ENCODE assay signal across 23 cellular contexts in genomic region chr2:233389601-233390125, GRCh38. TPM values are rescaled to one million over a fixed set of nuclear protein-coding genes. Genes with fewer than 3 reads are reported as not detected.
DNase-seq lines count a peak whose midpoint lies in the region; ATAC-seq, FAIRE-seq and TF ChIP-seq lines count a peak whose summit lies in the region.
"Had no signal": no experiment of that assay in that cellular context is flagged by ENCODE, and none has a peak within 500 bp of the region (broad histone marks: within the 10 kb centered on the region; RNA-seq: fewer than 3 reads in every experiment).

No MANE protein-coding gene starts in this region.

- 60% methylated on average over 1 of the region's 8 CpGs; no CpG with 5 or more reads in 1 of the 2 experiments for WGBS in IMR-90 (ENCODE audit: extremely low coverage in 2 of 2, insufficient read length in 1 of 2), 2 experiments
- WGBS in esophagus muscularis mucosa, result 84% methylated on average over 8 of the region's 8 CpGs

- dilution Hi-C loops in IMR-90 (cut with HindIII; ENCODE audit: low sequenced_read_pairs, unreplicated experiment), result no loop called here

- H3K9me1 ChIP-seq in IMR-90 (ENCODE audit: insufficient read depth, low read length), result peaks cover 9% of the 10 kb centered on the region

- H3K4me2 ChIP-seq in BLaER1 (no peak overlapping the region), IMR-90 (ENCODE audit: low read depth, low read length) (no peak overlapping the region)

- DNase-seq in IMR-90 (no peak), esophagus muscularis mucosa (ENCODE audit: extremely low spot score) (no peak), sciatic nerve (ENCODE audit: low spot score) (peak; percentile 32), HTR-8/SVneo (ENCODE audit: insufficient read length, low spot score) (no peak), kidney tubule cell (ENCODE audit: low spot score) (no peak), gastrocnemius medialis (no peak), DMS 273 (lab: John Stamatoyannopoulos, UW; ENCODE audit: unreplicated experiment) (no peak)
- DNase-seq: activated CD4-positive, alpha-beta T cell treated with anti-CD3 and anti-CD28 coated beads, Interleukin-2, amount 50 U/mL, for 1 hour; activated naive CD4-positive, alpha-beta T cell treated with anti-CD3 and anti-CD28 coated beads for 36 hours; GM23248; kidney; MM.1S; NCI-H1436 treated with DMSO at 0.1 percent for 48 hours; NCI-H2171 treated with DMSO at 0.1 percent for 48 hours; NCI-H748 treated with DMSO at 0.1 percent for 48 hours; PC-3; SHP77 treated with DMSO at 0.1 percent for 48 hours; stimulated activated CD8-positive, alpha-beta memory T cell treated with anti-CD3 and anti-CD28 coated beads, Interleukin-4, amount 100 ng/mL, for 48 hours had no signal

- H3K23ac ChIP-seq in IMR-90 (ENCODE audit: low read depth, low read length), result no peak overlapping the region

- H3K4me1 ChIP-seq in BLaER1, result peaks cover 87% of the 10 kb centered on the region
- peaks cover 24% of the 10 kb centered on the region for H3K4me1 ChIP-seq in IMR-90 (ENCODE audit: control insufficient read depth, insufficient read depth, low read length)
- H3K4me1 ChIP-seq in esophagus muscularis mucosa, result peaks cover 43 to 55% (median 47%) of the 10 kb centered on the region in 4 donors
- peaks cover 24 to 29% of the 10 kb centered on the region in 2 donors for H3K4me1 ChIP-seq in gastrocnemius medialis

- H3K4me3 ChIP-seq in BLaER1, result no peak overlapping the region
- H3K4me3 ChIP-seq in IMR-90 (ENCODE audit: insufficient read depth, low read depth, low read length), result no peak overlapping the region
- H3K4me3 ChIP-seq in esophagus muscularis mucosa, result no peak overlapping the region
- no peak overlapping the region for H3K4me3 ChIP-seq in gastrocnemius medialis
- H3K4me3 ChIP-seq: ascending aorta, gastroesophageal sphincter, GM12878, GM23248 had no signal

- TF ChIP-seq CTCF in IMR-90 (conservative IDR thresholded peaks at IDR 0.05; ENCODE audit: low read depth, low read length) (no peak), esophagus muscularis mucosa (IDR thresholded peaks at IDR 0.05) (no peak), gastrocnemius medialis (IDR thresholded peaks at IDR 0.05 in 4 of 5, conservative IDR thresholded peaks at IDR 0.05 in 1 of 5) (no peak)

- H2AK9ac ChIP-seq in IMR-90 (replicated peaks; ENCODE audit: low read depth, low read length, poor library complexity), result peak overlapping the region; percentile 52

- H2AK5ac ChIP-seq in IMR-90 (ENCODE audit: low read depth, low read length), result no peak overlapping the region

- no peak overlapping the region for H3K18ac ChIP-seq in IMR-90 (ENCODE audit: low read depth, low read length)

- FAIRE-seq in HTR-8/SVneo (lab: Jason Lieb, UNC), result no peak
- FAIRE-seq: GM12878, kidney had no signal

- TF ChIP-seq RAD21 in IMR-90 (IDR thresholded peaks at IDR 0.05; ENCODE audit: low read length), result no peak

- H3K27ac ChIP-seq in BLaER1 (peak overlapping the region; percentile 12; the same call in 1 of the 2 replicates), IMR-90 (ENCODE audit: insufficient read depth, low read length) (no peak overlapping the region), esophagus muscularis mucosa (replicated peaks in 1 of 4) (peak overlapping the region; percentile 81 to 89 (median 86)), gastrocnemius medialis (peak overlapping the region in 1 of 4 donors; percentile 56)
- H3K27ac ChIP-seq: GM23248, HL-60 had no signal

- no peak overlapping the region for H2AFZ ChIP-seq in IMR-90 (replicated peaks; ENCODE audit: low read length, poor library complexity)
- H2AFZ ChIP-seq: GM23248 had no signal

- no peak overlapping the region for H3K9ac ChIP-seq in BLaER1
- no peak overlapping the region for H3K9ac ChIP-seq in IMR-90 (ENCODE audit: low read depth, low read length)
- H3K9ac ChIP-seq: GM23248 had no signal

- H3K4ac ChIP-seq in IMR-90 (ENCODE audit: low read depth, low read length), result no peak overlapping the region

- no peak overlapping the region for H2BK20ac ChIP-seq in IMR-90 (ENCODE audit: low read depth, low read length)

- no peak for ATAC-seq in IMR-90 (ENCODE audit: low read depth)
- ATAC-seq in sciatic nerve, result no peak
- ATAC-seq in gastrocnemius medialis, result no peak
- ATAC-seq: gastroesophageal sphincter, GM12878, PC-3 had no signal

- no peak overlapping the region for H4K5ac ChIP-seq in IMR-90 (ENCODE audit: low read depth, low read length)

- H3K36me3 ChIP-seq in BLaER1 (peaks cover 82% of the 10 kb centered on the region), IMR-90 (ENCODE audit: control insufficient read depth, insufficient read depth, low read length) (peaks cover 4% of the 10 kb centered on the region; the same call in 1 of the 2 replicates), esophagus muscularis mucosa (peaks cover 0 to 8% (median 3%) of the 10 kb centered on the region in 4 donors), gastrocnemius medialis (peaks cover 0 to 17% of the 10 kb centered on the region in 2 donors)
- H3K36me3 ChIP-seq: ascending aorta had no signal

- no peak overlapping the region for H2BK15ac ChIP-seq in IMR-90 (ENCODE audit: low read depth, low read length)

- intact Hi-C loops in IMR-90 (cut with micrococcal nuclease), result no loop called here
- intact Hi-C loops in esophagus muscularis mucosa (cut with DNase I), result loop anchor here (2.0 kb wide), 1 partner anchor 35 kb away; the partner anchor contains the start of gene DGKD
- intact Hi-C loops in sciatic nerve (cut with DNase I), result no loop called here
- intact Hi-C loops in gastrocnemius medialis (cut with DNase I; ENCODE audit: low total_unique reads), result no loop called here

- H3K27me3 ChIP-seq in BLaER1, result no peaks in the 10 kb centered on the region
- no peaks in the 10 kb centered on the region for H3K27me3 ChIP-seq in IMR-90 (ENCODE audit: control insufficient read depth, insufficient read depth, low read length)
- H3K27me3 ChIP-seq in esophagus muscularis mucosa, result no peaks in the 10 kb centered on the region
- H3K27me3 ChIP-seq in gastrocnemius medialis, result no peaks in the 10 kb centered on the region
- H3K27me3 ChIP-seq: ascending aorta, gastroesophageal sphincter had no signal

- BruUV-seq in IMR-90 (replicated peaks; lab: Mats Ljungman, UMichigan), result no TSS peak

- no peak overlapping the region for H3K56ac ChIP-seq in IMR-90 (ENCODE audit: extremely low read depth, insufficient read depth, low read length)

- H4K20me1 ChIP-seq in BLaER1 (peaks cover 100% of the 10 kb centered on the region), IMR-90 (ENCODE audit: insufficient read depth, low read length) (peaks cover 8% of the 10 kb centered on the region; the same call in 1 of the 2 replicates)

- TF ChIP-seq POLR2A in IMR-90 (IDR thresholded peaks at IDR 0.05; ENCODE audit: low read depth, low read length) (no peak), esophagus muscularis mucosa (IDR thresholded peaks at IDR 0.05; ENCODE audit: low read depth) (no peak), gastrocnemius medialis (IDR thresholded peaks at IDR 0.05) (no peak)

- H4K91ac ChIP-seq in IMR-90 (ENCODE audit: insufficient read depth, low read depth, low read length), result no peak overlapping the region

- in situ Hi-C loops in IMR-90 (cut with MboI; ENCODE audit: low sequenced_read_pairs), result no loop called here
- in situ Hi-C loops in gastrocnemius medialis (cut with MboI; ENCODE audit: low sequenced_read_pairs in 4 of 4), result no loop called here

- POLR2A ChIA-PET in IMR-90 (lab: Charles Lee; ENCODE audit: unreplicated experiment), result no interaction called here

- no peak overlapping the region for H4K8ac ChIP-seq in IMR-90 (ENCODE audit: low read depth in 2 of 2, low read length in 2 of 2)

- H2BK5ac ChIP-seq in IMR-90 (ENCODE audit: low read depth, low read length, poor library complexity, severe bottlenecking), result no peak overlapping the region

- H2BK120ac ChIP-seq in IMR-90 (ENCODE audit: low read depth, low read length), result no peak overlapping the region

- H3K9me3 ChIP-seq in BLaER1, result peaks cover 14% of the 10 kb centered on the region; the same call in 1 of the 2 replicates
- no peaks in the 10 kb centered on the region for H3K9me3 ChIP-seq in IMR-90 (ENCODE audit: control insufficient read depth, insufficient read depth, low read length)
- no peaks in the 10 kb centered on the region for H3K9me3 ChIP-seq in esophagus muscularis mucosa
- H3K9me3 ChIP-seq in gastrocnemius medialis, result no peaks in the 10 kb centered on the region
- H3K9me3 ChIP-seq: ascending aorta, gastroesophageal sphincter had no signal

- no peak for TF ChIP-seq EP300 in esophagus muscularis mucosa (IDR thresholded peaks at IDR 0.05)

- CTCF ChIA-PET in IMR-90 (lab: Yijun Ruan, JAX), result no interaction called here

- no peak overlapping the region for H3K14ac ChIP-seq in IMR-90 (replicated peaks; ENCODE audit: low read depth, low read length)

- peaks cover 22 to 47% of the 10 kb centered on the region in 2 experiments for H3K79me1 ChIP-seq in IMR-90 (ENCODE audit: low read depth in 1 of 2, low read length in 2 of 2)

TF ChIP-seq in IMR-90, 13 proteins besides CTCF, POLR2A, EP300 and RAD21 (continues in another document):
- TF ChIP-seq RFX5 (IDR thresholded peaks at IDR 0.05; ENCODE audit: low read depth, low read length) (no peak), SMC3 (IDR thresholded peaks at IDR 0.05; ENCODE audit: low read depth, low read length) (no peak), NFE2L2 (IDR thresholded peaks at IDR 0.05; ENCODE audit: low read depth, low read length) (no peak), MAFK (IDR thresholded peaks at IDR 0.05; ENCODE audit: low read depth, low read length) (no peak), RCOR1 (IDR thresholded peaks at IDR 0.05; ENCODE audit: insufficient replicate concordance, low read length) (no peak), MXI1 (IDR thresholded peaks at IDR 0.05; ENCODE audit: borderline replicate concordance, low read depth, low read length) (no peak), FOS (IDR thresholded peaks at IDR 0.05; ENCODE audit: low read depth, low read length) (no peak), MAZ (IDR thresholded peaks at IDR 0.05; ENCODE audit: borderline replicate concordance, low read depth, low read length) (no peak), CEBPB (IDR thresholded peaks at IDR 0.05; ENCODE audit: low read depth, low read length) (no peak)
- TF ChIP-seq, protein P1, sequence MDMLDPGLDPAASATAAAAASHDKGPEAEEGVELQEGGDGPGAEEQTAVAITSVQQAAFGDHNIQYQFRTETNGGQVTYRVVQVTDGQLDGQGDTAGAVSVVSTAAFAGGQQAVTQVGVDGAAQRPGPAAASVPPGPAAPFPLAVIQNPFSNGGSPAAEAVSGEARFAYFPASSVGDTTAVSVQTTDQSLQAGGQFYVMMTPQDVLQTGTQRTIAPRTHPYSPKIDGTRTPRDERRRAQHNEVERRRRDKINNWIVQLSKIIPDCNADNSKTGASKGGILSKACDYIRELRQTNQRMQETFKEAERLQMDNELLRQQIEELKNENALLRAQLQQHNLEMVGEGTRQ (IDR thresholded peaks at IDR 0.05; ENCODE audit: low read depth, low read length), result no peak

RNA-seq across cellular contexts. Expression of gene DGKD, which starts 35.4 kb away (rescaled TPM):
- 5.8 and 6.5 TPM in 2 replicates for total RNA-seq in IMR-90 (2012; rRNA removed)
- 8.5 and 10.1 TPM in 2 replicates for polyA plus RNA-seq in IMR-90 (2012; rRNA removed)
- 7.0 and 7.4 TPM in 2 replicates for polyA plus RNA-seq in IMR-90 (2012; cell fraction: cytosol; rRNA removed)
- 41.1 and 42.5 TPM in 2 replicates for polyA plus RNA-seq in IMR-90 (2012; cell fraction: nucleus; rRNA removed; ENCODE audit: low replicate concordance)
- 10 to 100 TPM; 11.6 to 16.1 (median 13.3) TPM for total RNA-seq in esophagus muscularis mucosa
- 35.8 TPM for total RNA-seq in sciatic nerve
- 10 to 100 TPM; 26.3 to 41.3 (median 30.4) TPM for total RNA-seq in gastrocnemius medialis
